Comparison of ENCODE assay signal across 26 cellular contexts in the genomic region with DNA sequence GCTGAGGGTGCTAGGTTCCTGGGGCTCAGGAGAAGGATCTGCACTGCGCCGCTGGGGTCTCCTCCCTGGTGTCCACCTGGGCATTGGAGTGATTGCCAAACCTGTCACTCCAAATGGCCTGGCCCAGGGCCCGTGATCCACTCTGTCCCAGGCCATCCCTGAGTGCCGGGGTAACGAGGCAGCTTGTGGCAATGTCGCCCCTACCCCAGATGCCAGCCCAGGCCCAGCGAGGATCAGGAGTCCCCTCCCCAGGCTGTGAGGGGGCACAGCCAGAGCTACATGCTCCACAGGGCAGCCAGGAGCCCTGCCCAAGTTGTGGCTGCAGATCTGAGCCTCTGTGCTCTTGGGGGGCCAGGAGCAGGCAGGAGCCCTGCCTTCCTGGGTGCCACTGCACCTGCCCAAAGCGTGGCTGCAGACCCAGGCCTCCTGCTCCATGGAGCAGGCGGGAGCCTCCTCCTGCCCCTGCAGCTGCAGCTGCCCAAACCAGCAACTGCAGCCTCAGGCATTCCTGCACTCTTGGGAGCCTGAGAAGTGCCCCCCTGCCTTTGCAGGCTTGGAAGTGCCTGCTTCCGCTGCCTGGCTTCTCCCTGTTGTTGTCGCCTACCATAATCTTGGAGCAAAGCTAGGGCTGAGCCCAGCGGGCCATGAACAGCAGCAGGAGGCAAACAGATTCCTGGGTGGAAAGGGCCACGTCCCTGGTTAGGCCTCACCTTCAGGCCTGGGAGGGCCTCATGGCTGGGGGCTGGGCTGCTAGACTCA. TPM values are rescaled to one million over a fixed set of nuclear protein-coding genes. Genes with fewer than 3 reads are reported as not detected.
"Had no signal": no experiment of that assay in that cellular context is flagged by ENCODE, and none has a peak within 500 bp of the region (broad histone marks: within the 10 kb centered on the region; RNA-seq: fewer than 3 reads in every experiment).

No MANE protein-coding gene starts in this region.

- H3K9me3 ChIP-seq: esophagus muscularis mucosa, gastrocnemius medialis had no signal

- H3K4me2 ChIP-seq: neural progenitor cell had no signal

- H3K27me3 Mint-ChIP-seq: progenitor cell of endocrine pancreas had no signal

- H3K4me3 Mint-ChIP-seq: activated naive CD8-positive, alpha-beta T cell treated with anti-CD3 and anti-CD28 coated beads for 36 hours; central memory CD8-positive, alpha-beta T cell had no signal

- H3K4me1 ChIP-seq: esophagus muscularis mucosa, gastrocnemius medialis, left ventricle myocardium inferior, neural progenitor cell had no signal

- H3K36me3 ChIP-seq: esophagus muscularis mucosa, gastrocnemius medialis, left ventricle myocardium inferior, neural progenitor cell, WERI-Rb-1 had no signal

- ATAC-seq: gastrocnemius medialis; stimulated activated naive CD8-positive, alpha-beta T cell treated with anti-CD3 and anti-CD28 coated beads, Interleukin-15, Interleukin-2, amounts not matched to agents 100 U/mL and 50 U/mL, for 24 hours had no signal

- H2AFZ ChIP-seq: neural progenitor cell had no signal

- DNase-seq: activated naive CD4-positive, alpha-beta T cell treated with Interleukin-2 at 50 U/mL for 16 hours; activated naive CD8-positive, alpha-beta T cell treated with anti-CD3 and anti-CD28 coated beads for 36 hours; activated T-cell treated with anti-CD3 and anti-CD28 coated beads, Interleukin-2, amount 50 U/mL, for 1 hour; effector memory CD4-positive, alpha-beta T cell; gastrocnemius medialis; hippocampal formation; kidney glomerular epithelial cell; left ventricle myocardium inferior; midbrain; retina; stimulated activated CD4-positive, alpha-beta T cell treated with anti-CD3 and anti-CD28 coated beads, Interleukin-4, amount 100 ng/mL, for 24 hours; stimulated activated naive CD8-positive, alpha-beta T cell treated with anti-CD3 and anti-CD28 coated beads, Interleukin-15, Interleukin-2, amounts not matched to agents 100 U/mL and 50 U/mL, for 24 hours; T-helper 1 cell; WERI-Rb-1 had no signal

- H3K9me3 Mint-ChIP-seq: activated naive CD8-positive, alpha-beta T cell treated with anti-CD3 and anti-CD28 coated beads for 36 hours; activated T-helper 2 cell treated with anti-CD3 and anti-CD28 coated beads, Interferon-gamma antibody, Interleukin-2, Interleukin-4, amounts not matched to agents 10 μg/mL and 5 μg/mL and 100 μg/mL, durations not matched to agents 14 hours and 24 hours and 36 hours; central memory CD8-positive, alpha-beta T cell had no signal

- H3K36me3 Mint-ChIP-seq: activated naive CD8-positive, alpha-beta T cell treated with anti-CD3 and anti-CD28 coated beads for 36 hours; neural progenitor cell had no signal

- H3K27me3 ChIP-seq: neural progenitor cell had no signal

- H3K4me1 Mint-ChIP-seq: activated naive CD8-positive, alpha-beta T cell treated with anti-CD3 and anti-CD28 coated beads for 36 hours; central memory CD8-positive, alpha-beta T cell had no signal

- H3K27ac ChIP-seq: esophagus muscularis mucosa, gastrocnemius medialis, left ventricle myocardium inferior, neural progenitor cell, WERI-Rb-1 had no signal

- H3K9ac ChIP-seq: neural progenitor cell had no signal

- H3K27ac Mint-ChIP-seq: activated naive CD8-positive, alpha-beta T cell treated with anti-CD3 and anti-CD28 coated beads for 36 hours; activated T-helper 2 cell treated with anti-CD3 and anti-CD28 coated beads, Interferon-gamma antibody, Interleukin-2, Interleukin-4, amounts not matched to agents 10 μg/mL and 5 μg/mL and 100 μg/mL, durations not matched to agents 14 hours and 24 hours and 36 hours; neural progenitor cell; progenitor cell of endocrine pancreas had no signal

- H3K4me3 ChIP-seq: esophagus muscularis mucosa, gastrocnemius medialis, left ventricle myocardium inferior, neural progenitor cell had no signal

RNA-seq across cellular contexts. Expression of a gene that starts 4.6 kb away (rescaled TPM):
- total RNA-seq: activated naive CD8-positive, alpha-beta T cell treated with anti-CD3 and anti-CD28 coated beads for 36 hours; activated T-helper 2 cell treated with anti-CD3 and anti-CD28 coated beads, Interferon-gamma antibody, Interleukin-2, Interleukin-4, amounts not matched to agents 10 μg/mL and 5 μg/mL and 100 μg/mL, durations not matched to agents 14 hours and 24 hours and 36 hours; dermis microvascular lymphatic vessel endothelial cell; endothelial cell of umbilical vein; esophagus muscularis mucosa; gastrocnemius medialis; left ventricle myocardium inferior; lung microvascular endothelial cell; osteoblast; subcutaneous adipose tissue had no signal
- polyA plus RNA-seq: endothelial cell of umbilical vein, urinary bladder had no signal

RNA-seq across cellular contexts. Expression of a gene that starts 13.3 kb away (rescaled TPM):
- total RNA-seq: activated naive CD8-positive, alpha-beta T cell treated with anti-CD3 and anti-CD28 coated beads for 36 hours; activated T-helper 2 cell treated with anti-CD3 and anti-CD28 coated beads, Interferon-gamma antibody, Interleukin-2, Interleukin-4, amounts not matched to agents 10 μg/mL and 5 μg/mL and 100 μg/mL, durations not matched to agents 14 hours and 24 hours and 36 hours; astrocyte; dermis microvascular lymphatic vessel endothelial cell; endothelial cell of umbilical vein; gastrocnemius medialis; left ventricle myocardium inferior; lung microvascular endothelial cell; osteoblast; progenitor cell of endocrine pancreas; subcutaneous adipose tissue; urinary bladder had no signal
- polyA plus RNA-seq: endothelial cell of umbilical vein had no signal
